1 cellular context compared by ENCODE assay signal in the genomic region with DNA sequence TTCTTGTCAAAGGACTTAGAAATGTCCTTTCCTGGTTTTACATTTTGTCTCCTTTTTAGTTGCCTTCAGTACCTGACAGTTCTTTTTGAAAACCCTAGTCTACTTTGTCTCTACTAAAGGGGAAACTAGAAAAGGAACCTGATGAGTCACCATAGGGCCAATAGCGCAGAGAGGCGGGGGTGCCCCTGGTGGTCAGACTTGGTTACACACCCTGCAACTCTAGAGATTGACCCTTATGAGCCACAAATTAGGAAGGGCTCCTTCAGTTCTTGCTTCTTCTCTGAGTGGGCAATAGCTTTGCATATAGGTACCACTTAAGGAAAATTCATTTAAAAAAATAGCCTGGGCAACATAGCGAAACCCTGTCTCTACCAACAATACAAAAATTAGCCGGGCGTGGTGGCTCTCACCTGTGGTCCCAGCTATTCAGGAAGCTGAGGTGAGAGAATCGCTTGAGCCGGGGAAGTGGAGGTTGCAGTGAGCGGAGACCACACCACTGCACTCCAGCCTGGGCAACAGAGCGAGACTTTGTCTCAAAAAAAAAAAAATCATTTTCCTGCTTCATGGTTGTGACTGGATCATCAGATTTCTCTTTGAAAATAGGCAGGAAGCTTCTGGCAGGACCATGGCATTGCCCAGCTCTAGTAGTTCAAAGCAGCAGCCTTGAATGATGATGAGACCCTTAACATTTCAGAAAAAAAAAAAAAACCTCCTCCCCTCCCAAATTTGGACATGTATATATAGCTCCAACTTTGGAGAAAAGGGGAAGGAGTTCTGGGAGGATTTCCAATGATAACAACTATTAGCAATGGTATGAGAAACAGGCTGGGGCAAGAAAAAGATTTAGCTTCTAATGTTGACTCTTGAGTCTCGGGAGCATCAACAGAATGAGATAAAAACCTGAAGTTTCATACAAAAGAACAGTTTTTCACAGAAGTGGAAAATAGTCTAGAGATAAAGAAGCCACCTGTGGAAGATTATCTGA.
A peak's percentile ranks its signal among the peaks of the same experiment; 100 is the strongest.
TF ChIP-seq lines count a peak whose summit lies in the region.

No MANE protein-coding gene starts in this region.

TF ChIP-seq in HepG2, 621 proteins besides CTCF, POLR2A, EP300 and RAD21 (continued from another document):
- peak; percentile 67; the same call in 1 of the 2 replicates for TF ChIP-seq FOSL1 (CRISPR knock-in tag; IDR thresholded peaks at IDR 0.05; ENCODE audit: borderline replicate concordance)
- TF ChIP-seq ZNF605 (CRISPR knock-in tag; IDR thresholded peaks at IDR 0.05): no peak
- peak; percentile 15; the same call in 1 of the 2 replicates for TF ChIP-seq MED1 (CRISPR knock-in tag; IDR thresholded peaks at IDR 0.05)
- TF ChIP-seq, protein P1, sequence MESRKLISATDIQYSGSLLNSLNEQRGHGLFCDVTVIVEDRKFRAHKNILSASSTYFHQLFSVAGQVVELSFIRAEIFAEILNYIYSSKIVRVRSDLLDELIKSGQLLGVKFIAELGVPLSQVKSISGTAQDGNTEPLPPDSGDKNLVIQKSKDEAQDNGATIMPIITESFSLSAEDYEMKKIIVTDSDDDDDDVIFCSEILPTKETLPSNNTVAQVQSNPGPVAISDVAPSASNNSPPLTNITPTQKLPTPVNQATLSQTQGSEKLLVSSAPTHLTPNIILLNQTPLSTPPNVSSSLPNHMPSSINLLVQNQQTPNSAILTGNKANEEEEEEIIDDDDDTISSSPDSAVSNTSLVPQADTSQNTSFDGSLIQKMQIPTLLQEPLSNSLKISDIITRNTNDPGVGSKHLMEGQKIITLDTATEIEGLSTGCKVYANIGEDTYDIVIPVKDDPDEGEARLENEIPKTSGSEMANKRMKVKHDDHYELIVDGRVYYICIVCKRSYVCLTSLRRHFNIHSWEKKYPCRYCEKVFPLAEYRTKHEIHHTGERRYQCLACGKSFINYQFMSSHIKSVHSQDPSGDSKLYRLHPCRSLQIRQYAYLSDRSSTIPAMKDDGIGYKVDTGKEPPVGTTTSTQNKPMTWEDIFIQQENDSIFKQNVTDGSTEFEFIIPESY (CRISPR knock-in tag; IDR thresholded peaks at IDR 0.05): peak; percentile 82
- TF ChIP-seq, protein P2, sequence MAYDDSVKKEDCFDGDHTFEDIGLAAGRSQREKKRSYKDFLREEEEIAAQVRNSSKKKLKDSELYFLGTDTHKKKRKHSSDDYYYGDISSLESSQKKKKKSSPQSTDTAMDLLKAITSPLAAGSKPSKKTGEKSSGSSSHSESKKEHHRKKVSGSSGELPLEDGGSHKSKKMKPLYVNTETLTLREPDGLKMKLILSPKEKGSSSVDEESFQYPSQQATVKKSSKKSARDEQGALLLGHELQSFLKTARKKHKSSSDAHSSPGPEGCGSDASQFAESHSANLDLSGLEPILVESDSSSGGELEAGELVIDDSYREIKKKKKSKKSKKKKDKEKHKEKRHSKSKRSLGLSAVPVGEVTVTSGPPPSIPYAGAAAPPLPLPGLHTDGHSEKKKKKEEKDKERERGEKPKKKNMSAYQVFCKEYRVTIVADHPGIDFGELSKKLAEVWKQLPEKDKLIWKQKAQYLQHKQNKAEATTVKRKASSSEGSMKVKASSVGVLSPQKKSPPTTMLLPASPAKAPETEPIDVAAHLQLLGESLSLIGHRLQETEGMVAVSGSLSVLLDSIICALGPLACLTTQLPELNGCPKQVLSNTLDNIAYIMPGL (CRISPR knock-in tag; IDR thresholded peaks at IDR 0.05; ENCODE audit: borderline replicate concordance in 1 of 2, low read depth in 1 of 2): peak in 1 of 2 experiments; percentile 68; a peak in 1 of 4 replicates
- TF ChIP-seq KDM1A (CRISPR knock-in tag; IDR thresholded peaks at IDR 0.05): no peak
- TF ChIP-seq, protein P3, sequence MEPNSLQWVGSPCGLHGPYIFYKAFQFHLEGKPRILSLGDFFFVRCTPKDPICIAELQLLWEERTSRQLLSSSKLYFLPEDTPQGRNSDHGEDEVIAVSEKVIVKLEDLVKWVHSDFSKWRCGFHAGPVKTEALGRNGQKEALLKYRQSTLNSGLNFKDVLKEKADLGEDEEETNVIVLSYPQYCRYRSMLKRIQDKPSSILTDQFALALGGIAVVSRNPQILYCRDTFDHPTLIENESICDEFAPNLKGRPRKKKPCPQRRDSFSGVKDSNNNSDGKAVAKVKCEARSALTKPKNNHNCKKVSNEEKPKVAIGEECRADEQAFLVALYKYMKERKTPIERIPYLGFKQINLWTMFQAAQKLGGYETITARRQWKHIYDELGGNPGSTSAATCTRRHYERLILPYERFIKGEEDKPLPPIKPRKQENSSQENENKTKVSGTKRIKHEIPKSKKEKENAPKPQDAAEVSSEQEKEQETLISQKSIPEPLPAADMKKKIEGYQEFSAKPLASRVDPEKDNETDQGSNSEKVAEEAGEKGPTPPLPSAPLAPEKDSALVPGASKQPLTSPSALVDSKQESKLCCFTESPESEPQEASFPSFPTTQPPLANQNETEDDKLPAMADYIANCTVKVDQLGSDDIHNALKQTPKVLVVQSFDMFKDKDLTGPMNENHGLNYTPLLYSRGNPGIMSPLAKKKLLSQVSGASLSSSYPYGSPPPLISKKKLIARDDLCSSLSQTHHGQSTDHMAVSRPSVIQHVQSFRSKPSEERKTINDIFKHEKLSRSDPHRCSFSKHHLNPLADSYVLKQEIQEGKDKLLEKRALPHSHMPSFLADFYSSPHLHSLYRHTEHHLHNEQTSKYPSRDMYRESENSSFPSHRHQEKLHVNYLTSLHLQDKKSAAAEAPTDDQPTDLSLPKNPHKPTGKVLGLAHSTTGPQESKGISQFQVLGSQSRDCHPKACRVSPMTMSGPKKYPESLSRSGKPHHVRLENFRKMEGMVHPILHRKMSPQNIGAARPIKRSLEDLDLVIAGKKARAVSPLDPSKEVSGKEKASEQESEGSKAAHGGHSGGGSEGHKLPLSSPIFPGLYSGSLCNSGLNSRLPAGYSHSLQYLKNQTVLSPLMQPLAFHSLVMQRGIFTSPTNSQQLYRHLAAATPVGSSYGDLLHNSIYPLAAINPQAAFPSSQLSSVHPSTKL (CRISPR knock-in tag; IDR thresholded peaks at IDR 0.05): 0 out of 2 replicates have a peak, but pooled peaks have one; percentile 18
- TF ChIP-seq THAP11 (CRISPR knock-in tag; IDR thresholded peaks at IDR 0.05): peak; percentile 72
- 0 out of 2 replicates have a peak, but pooled peaks have one; percentile 19 for TF ChIP-seq HOXA5 (CRISPR knock-in tag; IDR thresholded peaks at IDR 0.05)
- TF ChIP-seq XRCC5 (optimal IDR thresholded peaks at IDR 0.05; ENCODE audit: low read length): peak; percentile 62
- TF ChIP-seq ZNF496 (CRISPR knock-in tag; IDR thresholded peaks at IDR 0.05; ENCODE audit: insufficient replicate concordance): no peak
- TF ChIP-seq MIXL1 (CRISPR knock-in tag; IDR thresholded peaks at IDR 0.05): 0 out of 2 replicates have a peak, but pooled peaks have one; percentile 50
- TF ChIP-seq, protein P4, sequence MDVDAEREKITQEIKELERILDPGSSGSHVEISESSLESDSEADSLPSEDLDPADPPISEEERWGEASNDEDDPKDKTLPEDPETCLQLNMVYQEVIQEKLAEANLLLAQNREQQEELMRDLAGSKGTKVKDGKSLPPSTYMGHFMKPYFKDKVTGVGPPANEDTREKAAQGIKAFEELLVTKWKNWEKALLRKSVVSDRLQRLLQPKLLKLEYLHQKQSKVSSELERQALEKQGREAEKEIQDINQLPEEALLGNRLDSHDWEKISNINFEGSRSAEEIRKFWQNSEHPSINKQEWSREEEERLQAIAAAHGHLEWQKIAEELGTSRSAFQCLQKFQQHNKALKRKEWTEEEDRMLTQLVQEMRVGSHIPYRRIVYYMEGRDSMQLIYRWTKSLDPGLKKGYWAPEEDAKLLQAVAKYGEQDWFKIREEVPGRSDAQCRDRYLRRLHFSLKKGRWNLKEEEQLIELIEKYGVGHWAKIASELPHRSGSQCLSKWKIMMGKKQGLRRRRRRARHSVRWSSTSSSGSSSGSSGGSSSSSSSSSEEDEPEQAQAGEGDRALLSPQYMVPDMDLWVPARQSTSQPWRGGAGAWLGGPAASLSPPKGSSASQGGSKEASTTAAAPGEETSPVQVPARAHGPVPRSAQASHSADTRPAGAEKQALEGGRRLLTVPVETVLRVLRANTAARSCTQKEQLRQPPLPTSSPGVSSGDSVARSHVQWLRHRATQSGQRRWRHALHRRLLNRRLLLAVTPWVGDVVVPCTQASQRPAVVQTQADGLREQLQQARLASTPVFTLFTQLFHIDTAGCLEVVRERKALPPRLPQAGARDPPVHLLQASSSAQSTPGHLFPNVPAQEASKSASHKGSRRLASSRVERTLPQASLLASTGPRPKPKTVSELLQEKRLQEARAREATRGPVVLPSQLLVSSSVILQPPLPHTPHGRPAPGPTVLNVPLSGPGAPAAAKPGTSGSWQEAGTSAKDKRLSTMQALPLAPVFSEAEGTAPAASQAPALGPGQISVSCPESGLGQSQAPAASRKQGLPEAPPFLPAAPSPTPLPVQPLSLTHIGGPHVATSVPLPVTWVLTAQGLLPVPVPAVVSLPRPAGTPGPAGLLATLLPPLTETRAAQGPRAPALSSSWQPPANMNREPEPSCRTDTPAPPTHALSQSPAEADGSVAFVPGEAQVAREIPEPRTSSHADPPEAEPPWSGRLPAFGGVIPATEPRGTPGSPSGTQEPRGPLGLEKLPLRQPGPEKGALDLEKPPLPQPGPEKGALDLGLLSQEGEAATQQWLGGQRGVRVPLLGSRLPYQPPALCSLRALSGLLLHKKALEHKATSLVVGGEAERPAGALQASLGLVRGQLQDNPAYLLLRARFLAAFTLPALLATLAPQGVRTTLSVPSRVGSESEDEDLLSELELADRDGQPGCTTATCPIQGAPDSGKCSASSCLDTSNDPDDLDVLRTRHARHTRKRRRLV (CRISPR knock-in tag; IDR thresholded peaks at IDR 0.05): no peak
- TF ChIP-seq STAG1 (CRISPR knock-in tag; IDR thresholded peaks at IDR 0.05): peak; percentile 78
- 0 out of 2 replicates have a peak, but pooled peaks have one; percentile 17 for TF ChIP-seq RXRB (CRISPR knock-in tag; IDR thresholded peaks at IDR 0.05; ENCODE audit: borderline replicate concordance)
- TF ChIP-seq, protein P5, sequence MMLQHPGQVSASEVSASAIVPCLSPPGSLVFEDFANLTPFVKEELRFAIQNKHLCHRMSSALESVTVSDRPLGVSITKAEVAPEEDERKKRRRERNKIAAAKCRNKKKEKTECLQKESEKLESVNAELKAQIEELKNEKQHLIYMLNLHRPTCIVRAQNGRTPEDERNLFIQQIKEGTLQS (CRISPR knock-in tag; IDR thresholded peaks at IDR 0.05): peak; percentile 86
